8 cellular contexts compared by ENCODE assay signal in the genomic region with DNA sequence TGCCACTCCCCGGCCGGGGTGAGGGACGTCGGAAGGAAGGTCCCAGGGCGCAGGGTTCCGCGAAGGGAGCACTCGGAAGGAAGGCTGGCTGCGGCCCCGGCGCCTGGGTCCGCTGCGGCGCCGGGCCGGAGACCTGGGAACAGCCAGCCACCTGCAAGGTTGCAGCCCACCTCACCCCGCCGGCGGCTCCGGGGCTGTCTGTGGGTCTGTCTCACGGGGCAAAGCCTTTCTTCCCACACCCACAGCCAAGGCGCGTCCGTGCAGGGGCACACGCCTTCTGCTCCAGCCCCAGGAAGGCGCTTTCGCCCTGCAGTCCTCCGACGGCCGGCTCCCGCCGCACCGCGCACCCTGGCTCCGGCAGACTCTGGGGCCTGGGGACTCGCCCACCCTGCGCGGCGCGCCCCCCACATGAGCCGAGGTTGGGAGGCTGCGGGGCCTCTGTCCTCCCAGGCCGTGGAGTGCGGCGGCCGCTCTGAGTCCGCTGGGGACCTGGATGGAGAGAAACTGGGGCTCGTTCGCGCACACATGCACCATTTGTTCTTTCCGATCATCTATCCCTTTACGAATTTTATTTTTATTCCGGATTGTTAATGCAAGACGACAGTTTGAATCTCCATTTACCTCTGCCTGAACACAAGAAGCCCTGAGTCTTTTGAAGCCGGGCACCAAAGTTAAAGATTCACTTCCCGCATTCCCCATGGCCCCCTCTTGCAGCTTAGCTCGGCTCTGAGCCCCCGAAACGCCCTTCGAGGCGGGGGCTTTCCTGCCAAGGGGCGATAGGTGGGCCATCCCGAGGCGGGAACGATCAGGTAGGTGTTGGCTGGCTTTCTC. TPM values are rescaled to one million over a fixed set of nuclear protein-coding genes. Genes with fewer than 3 reads are reported as not detected.
DNase-seq lines count a peak whose midpoint lies in the region; ATAC-seq and TF ChIP-seq lines count a peak whose summit lies in the region.

No MANE protein-coding gene starts in this region.

- POLR2A ChIA-PET in BJ (lab: Charles Lee) (no interaction called here), IMR-90 (lab: Charles Lee; ENCODE audit: unreplicated experiment) (no interaction called here)

- H3K79me1 ChIP-seq in IMR-90 (ENCODE audit: low read depth in 1 of 2, low read length in 2 of 2) = no peaks in the 10 kb centered on the region; a peak in 1 of 4 replicates

- H3K18ac ChIP-seq in IMR-90 (ENCODE audit: low read depth, low read length) = no peak overlapping the region

- no peak overlapping the region for H4K8ac ChIP-seq in IMR-90 (ENCODE audit: low read depth in 2 of 2, low read length in 2 of 2)

- H3K27ac Mint-ChIP-seq in nephron progenitor cell = no peak overlapping the region

- ATAC-seq in IMR-90 (ENCODE audit: low read depth) (no peak), HG03135 (IDR thresholded peaks at IDR 0.05; ENCODE audit: unreplicated experiment) (no peak), HG02938 (IDR thresholded peaks at IDR 0.05; ENCODE audit: unreplicated experiment) (no peak)

- H3K4ac ChIP-seq in IMR-90 (ENCODE audit: low read depth, low read length) = no peak overlapping the region; the same call in 1 of the 2 replicates

- H3K27ac ChIP-seq in IMR-90 (ENCODE audit: insufficient read depth, low read length) = no peak overlapping the region

- H3K36me3 ChIP-seq in BJ (ENCODE audit: control insufficient read depth, insufficient read depth, low read length) (no peaks in the 10 kb centered on the region; the same call in 1 of the 2 replicates), IMR-90 (ENCODE audit: control insufficient read depth, insufficient read depth, low read length) (no peaks in the 10 kb centered on the region)

- no peak overlapping the region for H3K14ac ChIP-seq in IMR-90 (replicated peaks; ENCODE audit: low read depth, low read length)

- peaks cover 35% of the 10 kb centered on the region for H3K27me3 ChIP-seq in BJ (ENCODE audit: control insufficient read depth, insufficient read depth, low read length)
- H3K27me3 ChIP-seq in IMR-90 (ENCODE audit: control insufficient read depth, insufficient read depth, low read length) = peaks cover 29% of the 10 kb centered on the region

- no peaks in the 10 kb centered on the region for H3K9me3 Mint-ChIP-seq in nephron progenitor cell

- CTCF ChIA-PET in BJ (lab: Yijun Ruan, JAX) = interaction anchor here (0.6 to 3.3 kb wide), 6 partner anchors 9 to 1030 kb away, joined by 3 to 22 read pairs (median 5); no protein-coding TSS in a partner anchor
- CTCF ChIA-PET in IMR-90 (lab: Yijun Ruan, JAX) = interaction anchor here (0.5 to 3.2 kb wide), 3 partner anchors 499 to 1087 kb away, joined by 4 to 9 read pairs (median 4); no protein-coding TSS in a partner anchor

- no peak for TF ChIP-seq POLR2A in IMR-90 (IDR thresholded peaks at IDR 0.05; ENCODE audit: low read depth, low read length)

- peaks cover 2% of the 10 kb centered on the region; the same call in 1 of the 2 replicates for H3K4me1 ChIP-seq in IMR-90 (ENCODE audit: control insufficient read depth, insufficient read depth, low read length)

- H2AK5ac ChIP-seq in IMR-90 (ENCODE audit: low read depth, low read length) = 0 out of 2 replicates have a peak overlapping the region, but pooled peaks have one; percentile 35

- peaks cover 7% of the 10 kb centered on the region; the same call in 1 of the 2 replicates for H3K9me3 ChIP-seq in IMR-90 (ENCODE audit: control insufficient read depth, insufficient read depth, low read length)

- WGBS in IMR-90 (ENCODE audit: extremely low coverage in 2 of 2, insufficient read length in 1 of 2), 2 experiments = 38% methylated on average over 32 of the region's 65 CpGs; no CpG with 5 or more reads in 1 of the 2 experiments

- no peak overlapping the region for H3K23ac ChIP-seq in IMR-90 (ENCODE audit: low read depth, low read length)

- no peak overlapping the region for H4K5ac ChIP-seq in IMR-90 (ENCODE audit: low read depth, low read length)

- peak overlapping the region; percentile 93 for H3K4me3 Mint-ChIP-seq in nephron progenitor cell

- in situ Hi-C loops in IMR-90 (cut with MboI; ENCODE audit: low sequenced_read_pairs) = loop anchor here (5.0 to 10.0 kb wide), 2 partner anchors 580 to 747 kb away; no protein-coding TSS in a partner anchor

- TF ChIP-seq CTCF in BJ (IDR thresholded peaks at IDR 0.05; ENCODE audit: insufficient read depth, low read depth, low read length) (no peak), IMR-90 (conservative IDR thresholded peaks at IDR 0.05; ENCODE audit: low read depth, low read length) (no peak), epithelial cell of proximal tubule (conservative IDR thresholded peaks at IDR 0.05; ENCODE audit: low read depth, low read length) (no peak), nephron progenitor cell (IDR thresholded peaks at IDR 0.05) (no peak)

- no peaks in the 10 kb centered on the region for H3K9me1 ChIP-seq in IMR-90 (ENCODE audit: insufficient read depth, low read length)

- H3K56ac ChIP-seq in IMR-90 (ENCODE audit: extremely low read depth, insufficient read depth, low read length) = no peak overlapping the region

- no peak overlapping the region for H3K9ac ChIP-seq in IMR-90 (ENCODE audit: low read depth, low read length)

- dilution Hi-C loops in IMR-90 (cut with HindIII; ENCODE audit: low sequenced_read_pairs, unreplicated experiment) = no loop called here

- H3K27me3 Mint-ChIP-seq in nephron progenitor cell (ENCODE audit: low read depth, poor library complexity) = peaks cover 67% of the 10 kb centered on the region

- no TSS peak for BruUV-seq in IMR-90 (replicated peaks; lab: Mats Ljungman, UMichigan)

- H2AFZ ChIP-seq in IMR-90 (replicated peaks; ENCODE audit: low read length, poor library complexity) = peak overlapping the region; percentile 93

- no peaks in the 10 kb centered on the region for H3K36me3 Mint-ChIP-seq in nephron progenitor cell (ENCODE audit: low read depth)

- no peak overlapping the region for H2AK9ac ChIP-seq in IMR-90 (replicated peaks; ENCODE audit: low read depth, low read length, poor library complexity)

- no peaks in the 10 kb centered on the region for H4K20me1 ChIP-seq in IMR-90 (ENCODE audit: insufficient read depth, low read length)

- no peak overlapping the region for H2BK15ac ChIP-seq in IMR-90 (ENCODE audit: low read depth, low read length)

- no peak overlapping the region for H4K91ac ChIP-seq in IMR-90 (ENCODE audit: insufficient read depth, low read depth, low read length)

- H3K4me2 ChIP-seq in IMR-90 (ENCODE audit: low read depth, low read length) = no peak overlapping the region; the same call in 1 of the 2 replicates

- no peak overlapping the region for H2BK5ac ChIP-seq in IMR-90 (ENCODE audit: low read depth, low read length, poor library complexity, severe bottlenecking)

- DNase-seq in BJ (ENCODE audit: low read depth) = no peak
- no peak for DNase-seq in IMR-90
- DNase-seq in epithelial cell of proximal tubule (ENCODE audit: low read depth) = no peak
- DNase-seq in nephron progenitor cell = peak; percentile 50
- DNase-seq in SKM-1 treated with dmso at 0.1 percent for 144 hours (lab: John Stamatoyannopoulos, UW; ENCODE audit: unreplicated experiment) = no peak
- DNase-seq in DMS79 (lab: John Stamatoyannopoulos, UW) = no peak

- no peak overlapping the region for H2BK120ac ChIP-seq in IMR-90 (ENCODE audit: low read depth, low read length)

- no peak overlapping the region for H2BK20ac ChIP-seq in IMR-90 (ENCODE audit: low read depth, low read length)

- peak overlapping the region; percentile 42 for H3K4me3 ChIP-seq in BJ (ENCODE audit: low read depth, low read length)
- no peak overlapping the region for H3K4me3 ChIP-seq in IMR-90 (ENCODE audit: insufficient read depth, low read depth, low read length)
- H3K4me3 ChIP-seq in epithelial cell of proximal tubule (ENCODE audit: low read depth, low read length) = peak overlapping the region; percentile 59

- no peak for TF ChIP-seq RAD21 in IMR-90 (IDR thresholded peaks at IDR 0.05; ENCODE audit: low read length)

- intact Hi-C loops in IMR-90 (cut with micrococcal nuclease) = loop anchor here (1.0 to 5.0 kb wide), 5 partner anchors 500 to 844 kb away; no protein-coding TSS in a partner anchor

- peaks cover 56% of the 10 kb centered on the region for H3K4me1 Mint-ChIP-seq in nephron progenitor cell

TF ChIP-seq in IMR-90, 13 proteins besides CTCF, POLR2A, EP300 and RAD21:
- no peak for TF ChIP-seq MAZ (IDR thresholded peaks at IDR 0.05; ENCODE audit: borderline replicate concordance, low read depth, low read length)
- TF ChIP-seq, protein P1, sequence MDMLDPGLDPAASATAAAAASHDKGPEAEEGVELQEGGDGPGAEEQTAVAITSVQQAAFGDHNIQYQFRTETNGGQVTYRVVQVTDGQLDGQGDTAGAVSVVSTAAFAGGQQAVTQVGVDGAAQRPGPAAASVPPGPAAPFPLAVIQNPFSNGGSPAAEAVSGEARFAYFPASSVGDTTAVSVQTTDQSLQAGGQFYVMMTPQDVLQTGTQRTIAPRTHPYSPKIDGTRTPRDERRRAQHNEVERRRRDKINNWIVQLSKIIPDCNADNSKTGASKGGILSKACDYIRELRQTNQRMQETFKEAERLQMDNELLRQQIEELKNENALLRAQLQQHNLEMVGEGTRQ (IDR thresholded peaks at IDR 0.05; ENCODE audit: low read depth, low read length) = no peak
- no peak for TF ChIP-seq RFX5 (IDR thresholded peaks at IDR 0.05; ENCODE audit: low read depth, low read length)
- no peak for TF ChIP-seq RCOR1 (IDR thresholded peaks at IDR 0.05; ENCODE audit: insufficient replicate concordance, low read length)
TF ChIP-seq in IMR-90: peak in this region for 0.

RNA-seq across cellular contexts. Expression of a gene that starts 4.5 kb away (rescaled TPM):
- 7.6 and 7.8 TPM in 2 replicates for polyA plus RNA-seq in BJ (2011; rRNA removed)
- 6.4 and 7.7 TPM in 2 replicates for polyA minus RNA-seq in BJ (2011; rRNA and poly(A)+ RNA removed)
- 1.3 and 1.9 TPM in 2 replicates for total RNA-seq in IMR-90 (2012; rRNA removed)
- polyA plus RNA-seq in IMR-90 (2012; rRNA removed) = 4.0 and 4.7 TPM in 2 replicates
- polyA plus RNA-seq in IMR-90 (2012; cell fraction: cytosol; rRNA removed) = 3.4 and 6.3 TPM in 2 replicates
- 6.5 and 7.2 TPM in 2 replicates for polyA plus RNA-seq in IMR-90 (2012; cell fraction: nucleus; rRNA removed; ENCODE audit: low replicate concordance)
- 18.6 and 27.7 TPM in 2 replicates for total RNA-seq in epithelial cell of proximal tubule
